8 cellular contexts compared by ENCODE assay signal in genomic region chr12:75738486-75738885, GRCh38.
A peak's percentile ranks its signal among the peaks of the same experiment; 100 is the strongest.
DNase-seq lines count a peak whose midpoint lies in the region; ATAC-seq, FAIRE-seq and TF ChIP-seq lines count a peak whose summit lies in the region.

No MANE protein-coding gene starts in this region.

- H3K4me3 ChIP-seq in choroid plexus epithelial cell (ENCODE audit: low read depth, low read length): no peak overlapping the region
- H3K4me3 ChIP-seq in brain microvascular endothelial cell (ENCODE audit: low read depth, low read length): no peak overlapping the region

- H3K27ac ChIP-seq in brain microvascular endothelial cell: no peak overlapping the region

- ATAC-seq in GM19468 (IDR thresholded peaks at IDR 0.05; ENCODE audit: extremely low read depth, unreplicated experiment) (peak; percentile 73), HG03457 (IDR thresholded peaks at IDR 0.05; ENCODE audit: unreplicated experiment) (peak; percentile 93)

- in situ Hi-C loops in brain microvascular endothelial cell (cut with HindIII; ENCODE audit: low pct_ligation_motif_present, low sequenced_read_pairs): no loop called here

- intact Hi-C loops in posterior cingulate gyrus (cut with DNase I): no loop called here

- no peak for FAIRE-seq in D721Med (lab: Jason Lieb, UNC)

- DNase-seq in CD1c-positive myeloid dendritic cell (ENCODE audit: extremely low spot score) (peak; percentile 25), choroid plexus epithelial cell (ENCODE audit: low read depth) (peak; percentile 31), D721Med (ENCODE audit: insufficient read length, low spot score) (no peak), NCI-H69 (lab: John Stamatoyannopoulos, UW) (no peak), brain microvascular endothelial cell (no peak), posterior cingulate gyrus (no peak)

- no peaks in the 10 kb centered on the region for H3K36me3 ChIP-seq in brain microvascular endothelial cell (replicated peaks)

- no peak for TF ChIP-seq CTCF in choroid plexus epithelial cell (conservative IDR thresholded peaks at IDR 0.05; ENCODE audit: low read depth, low read length)
- TF ChIP-seq CTCF in D721Med (IDR thresholded peaks at IDR 0.05; ENCODE audit: insufficient read depth, missing control alignments): no peak
- TF ChIP-seq CTCF in brain microvascular endothelial cell (IDR thresholded peaks at IDR 0.05; ENCODE audit: low read depth, low read length, missing control alignments): no peak

- no peaks in the 10 kb centered on the region for H3K27me3 ChIP-seq in brain microvascular endothelial cell (replicated peaks)

Comparison
In these comparisons a context has a peak if more than half of its experiments do, and no peak if none do; other contexts are left out.
1. DNase-seq: peak in CD1c-positive myeloid dendritic cell (single experiment) and choroid plexus epithelial cell (single experiment); none in D721Med (single experiment), NCI-H69 (single experiment), brain microvascular endothelial cell (single experiment) and posterior cingulate gyrus (0 of 10).